Comparison of ENCODE assay signal across 17 cellular contexts in genomic region chr4:70991596-70991995, GRCh38.
"Had no signal": no experiment of that assay in that cellular context is flagged by ENCODE, and none has a peak within 500 bp of the region (broad histone marks: within the 10 kb centered on the region; RNA-seq: fewer than 3 reads in every experiment).

No MANE protein-coding gene starts in this region.

- H3K27ac ChIP-seq: prostate gland, tibial artery, uterus had no signal

- H3K4me3 ChIP-seq: mucosa of descending colon, prostate gland, skin epidermis, tibial artery, uterus had no signal

- H3K27me3 Mint-ChIP-seq: activated CD8-positive, alpha-beta memory T cell treated with anti-CD3 and anti-CD28 coated beads, Interleukin-2, amount 10 ng/mL, durations not matched to agents 7 days and 5 days; activated T-cell treated with anti-CD3 and anti-CD28 coated beads, Interleukin-2, amount 50 U/mL, for 24 hours had no signal

- H3K27ac Mint-ChIP-seq: activated CD8-positive, alpha-beta memory T cell treated with anti-CD3 and anti-CD28 coated beads, Interleukin-2, amount 10 ng/mL, durations not matched to agents 7 days and 5 days; activated naive CD4-positive, alpha-beta T cell treated with anti-CD3 and anti-CD28 coated beads, Interleukin-2, amount 50 U/mL, for 72 hours had no signal

- H3K4me1 ChIP-seq: prostate gland had no signal

- DNase-seq: activated CD4-positive, alpha-beta T cell treated with anti-CD3 and anti-CD28 coated beads, Interleukin-2, amount 50 U/mL, for 4 hours; activated CD8-positive, alpha-beta memory T cell treated with anti-CD3 and anti-CD28 coated beads, Interleukin-2, amount 10 ng/mL, durations not matched to agents 7 days and 5 days; activated T-cell treated with anti-CD3 and anti-CD28 coated beads, Interleukin-2, amount 50 U/mL, for 24 hours; right cardiac atrium; stimulated activated CD4-positive, alpha-beta T cell treated with anti-CD3 and anti-CD28 coated beads, Interleukin-15, amount 100 ng/mL, for 24 hours; stimulated activated CD4-positive, alpha-beta T cell treated with anti-CD3 and anti-CD28 coated beads, Interleukin-4, amount 100 ng/mL, for 1 hour; tibial artery; uterus had no signal

- H3K9me3 ChIP-seq: mucosa of descending colon, prostate gland, tibial artery, uterus had no signal

- ATAC-seq: activated CD4-positive, CD25-positive, alpha-beta regulatory T cell treated with anti-CD3 and anti-CD28 coated beads, Interleukin-2, amount 50 U/mL, for 24 hours; activated CD8-positive, alpha-beta memory T cell treated with anti-CD3 and anti-CD28 coated beads, Interleukin-2, amount 10 ng/mL, durations not matched to agents 7 days and 5 days; activated naive CD4-positive, alpha-beta T cell treated with anti-CD3 and anti-CD28 coated beads, Interleukin-2, amount 50 U/mL, for 72 hours; left lobe of liver; right cardiac atrium had no signal

- H3K27me3 ChIP-seq: tibial artery, uterus had no signal

- H3K36me3 ChIP-seq: prostate gland, tibial artery, uterus had no signal

- H3K9me3 Mint-ChIP-seq: activated naive CD4-positive, alpha-beta T cell treated with anti-CD3 and anti-CD28 coated beads, Interleukin-2, amount 50 U/mL, for 72 hours; activated T-cell treated with anti-CD3 and anti-CD28 coated beads, Interleukin-2, amount 50 U/mL, for 24 hours; nephron had no signal

- FAIRE-seq: colon, keratinocyte had no signal
